Comparison of ENCODE assay signal across 1 cellular context in genomic region chr19:1606138-1606651, GRCh38.
TF ChIP-seq lines count a peak whose summit lies in the region.

No MANE protein-coding gene starts in this region.

TF ChIP-seq in K562, 482 proteins besides CTCF, POLR2A, EP300 and RAD21 (continued from another document and continues in another):
- TF ChIP-seq DEAF1 (CRISPR knock-in tag; IDR thresholded peaks at IDR 0.05) (no peak), POLR3A (IDR thresholded peaks at IDR 0.05; ENCODE audit: borderline replicate concordance, extremely low read depth, insufficient read depth, insufficient read length) (no peak), HDAC1 (IDR thresholded peaks at IDR 0.05) (peak; percentile 24 to 67; a peak in 2 of 4 replicates), ASH1L (IDR thresholded peaks at IDR 0.05; ENCODE audit: borderline replicate concordance, low read depth, partially characterized antibody) (peak; percentile 63), PHB (CRISPR knock-in tag; IDR thresholded peaks at IDR 0.05) (no peak), POLR2G (IDR thresholded peaks at IDR 0.05; ENCODE audit: low read depth, low read length) (no peak), ZNF511 (CRISPR knock-in tag; IDR thresholded peaks at IDR 0.05) (no peak), ZNF263 (CRISPR knock-in tag; IDR thresholded peaks at IDR 0.05; ENCODE audit: borderline replicate concordance) (no peak; the same call in 1 of the 2 replicates), ZNF586 (CRISPR knock-in tag; conservative IDR thresholded peaks at IDR 0.05) (no peak), ARHGAP35 (IDR thresholded peaks at IDR 0.05; ENCODE audit: partially characterized antibody) (peak; percentile 49), ETS2 (tag; IDR thresholded peaks at IDR 0.05; ENCODE audit: borderline replicate concordance, poor library complexity, severe bottlenecking) (no peak), CTBP1 (IDR thresholded peaks at IDR 0.05; ENCODE audit: borderline replicate concordance) (peak; percentile 17; the same call in 1 of the 2 replicates), THRAP3 (IDR thresholded peaks at IDR 0.05; ENCODE audit: borderline replicate concordance) (0 out of 2 replicates have a peak, but pooled peaks have one; percentile 22), ZBTB33 (CRISPR knock-in tag; IDR thresholded peaks at IDR 0.05) (peak; percentile 54; the same call in 1 of the 2 replicates), VEZF1 (CRISPR knock-in tag; IDR thresholded peaks at IDR 0.05) (no peak), ZNF280B (CRISPR knock-in tag; IDR thresholded peaks at IDR 0.05) (no peak), BRD9 (IDR thresholded peaks at IDR 0.05; ENCODE audit: low read depth, partially characterized antibody) (peak; percentile 64), TCF7L2 (IDR thresholded peaks at IDR 0.05; ENCODE audit: low read depth, low read length) (no peak), RBM25 (IDR thresholded peaks at IDR 0.05; ENCODE audit: low read depth, low read length, severe bottlenecking) (peak; percentile 93), ZNF518B (CRISPR knock-in tag; IDR thresholded peaks at IDR 0.05) (no peak), ARID2 (IDR thresholded peaks at IDR 0.05) (0 out of 2 replicates have a peak, but pooled peaks have one; percentile 32), ZFPM2 (CRISPR knock-in tag; IDR thresholded peaks at IDR 0.05) (no peak), MCM2 (IDR thresholded peaks at IDR 0.05; ENCODE audit: low read depth) (no peak), ZBTB26 (CRISPR knock-in tag; IDR thresholded peaks at IDR 0.05) (peak; percentile 89; the same call in 1 of the 2 replicates), MYBL2 (IDR thresholded peaks at IDR 0.05; ENCODE audit: low read depth) (no peak), MYBL2 (CRISPR knock-in tag; IDR thresholded peaks at IDR 0.05; ENCODE audit: borderline replicate concordance) (no peak), NONO (IDR thresholded peaks at IDR 0.05; ENCODE audit: low read depth in 2 of 2, low read length in 1 of 2) (peak in 1 of 2 experiments; percentile 63; a peak in 1 of 4 replicates), ZNF143 (CRISPR knock-in tag; IDR thresholded peaks at IDR 0.05) (no peak), MYNN (IDR thresholded peaks at IDR 0.05) (no peak), MYNN (CRISPR knock-in tag; IDR thresholded peaks at IDR 0.05) (no peak), RBM15 (IDR thresholded peaks at IDR 0.05; ENCODE audit: insufficient read depth, low read length) (no peak), ZNF316 (IDR thresholded peaks at IDR 0.05) (no peak), ADNP (tag; IDR thresholded peaks at IDR 0.05) (peak; percentile 83), ELF1 (tag; IDR thresholded peaks at IDR 0.05) (no peak), TRIM28 (IDR thresholded peaks at IDR 0.05) (0 out of 2 replicates have a peak, but pooled peaks have one; percentile 48), ZC3H8 (IDR thresholded peaks at IDR 0.05) (no peak), ZNF134 (CRISPR knock-in tag; conservative IDR thresholded peaks at IDR 0.05) (0 out of 2 replicates have a peak, but pooled peaks have one; percentile 45), ESRRB (CRISPR knock-in tag; IDR thresholded peaks at IDR 0.05; ENCODE audit: borderline replicate concordance) (no peak), LEF1 (IDR thresholded peaks at IDR 0.05) (no peak), TEAD1 (CRISPR knock-in tag; IDR thresholded peaks at IDR 0.05) (no peak), BHLHE40 (IDR thresholded peaks at IDR 0.05; ENCODE audit: low read length) (no peak), ZNF12 (CRISPR knock-in tag; IDR thresholded peaks at IDR 0.05) (no peak), FOXK1 (CRISPR knock-in tag; IDR thresholded peaks at IDR 0.05; ENCODE audit: borderline replicate concordance) (no peak), SPI1 (IDR thresholded peaks at IDR 0.05; ENCODE audit: borderline replicate concordance, low read depth, low read length) (no peak), NFE2L1 (tag; IDR thresholded peaks at IDR 0.05; ENCODE audit: borderline replicate concordance, low read depth) (no peak), NCOA4 (IDR thresholded peaks at IDR 0.05; ENCODE audit: partially characterized antibody) (peak; percentile 60), ZBTB49 (CRISPR knock-in tag; IDR thresholded peaks at IDR 0.05; ENCODE audit: borderline replicate concordance) (peak; percentile 39; the same call in 1 of the 2 replicates), TSC22D4 (tag; IDR thresholded peaks at IDR 0.05) (no peak), SRSF7 (optimal IDR thresholded peaks at IDR 0.05; ENCODE audit: low read depth, low read length) (no peak), HIVEP1 (CRISPR knock-in tag; IDR thresholded peaks at IDR 0.05) (no peak), DNMT1 (IDR thresholded peaks at IDR 0.05) (peak; percentile 74; the same call in 1 of the 2 replicates), AFF1 (IDR thresholded peaks at IDR 0.05; ENCODE audit: low read depth in 1 of 2, partially characterized antibody in 2 of 2) (peak in 1 of 2 experiments; percentile 72)
